In genomic region chr17:19736071-19736470, GRCh38 we compare ENCODE assay signal across 17 cellular contexts. TPM values are rescaled to one million over a fixed set of nuclear protein-coding genes. Genes with fewer than 3 reads are reported as not detected.
DNase-seq lines count a peak whose midpoint lies in the region; ATAC-seq and TF ChIP-seq lines count a peak whose summit lies in the region.
"Had no signal": no experiment of that assay in that cellular context is flagged by ENCODE, and none has a peak within 500 bp of the region (broad histone marks: within the 10 kb centered on the region; RNA-seq: fewer than 3 reads in every experiment).

No MANE protein-coding gene starts in this region.

- no peak overlapping the region for H3K4me3 Mint-ChIP-seq in WTC11
- H3K4me3 Mint-ChIP-seq in CD4-positive, alpha-beta T cell, result no peak overlapping the region
- H3K4me3 Mint-ChIP-seq: GM23338 had no signal

- H3K27me3 Mint-ChIP-seq in WTC11 (ENCODE audit: low read depth), result no peaks in the 10 kb centered on the region; the same call in 1 of the 2 replicates
- no peaks in the 10 kb centered on the region for H3K27me3 Mint-ChIP-seq in CD4-positive, alpha-beta T cell

- peak; percentile 10 for DNase-seq in left ventricle myocardium inferior
- DNase-seq in left ventricle myocardium superior, result no peak
- DNase-seq in WTC11 (ENCODE audit: low spot score), result no peak
- DNase-seq in osteoblast (ENCODE audit: insufficient read length, low spot score, missing footprints), result peak; percentile 34
- peak; percentile 57 for DNase-seq in upper lobe of right lung
- no peak for DNase-seq in CD4-positive, alpha-beta T cell
- no peak for DNase-seq in HT-29 (ENCODE audit: low spot score)
- DNase-seq: AML-193, DMS79, H7 had no signal

- H3K27me3 ChIP-seq in left ventricle myocardium inferior (ENCODE audit: low read depth) (no peaks in the 10 kb centered on the region), osteoblast (ENCODE audit: insufficient read depth, low read length) (no peaks in the 10 kb centered on the region), upper lobe of right lung (no peaks in the 10 kb centered on the region)
- no peaks in the 10 kb centered on the region for H3K27me3 ChIP-seq in CD4-positive, alpha-beta T cell (ENCODE audit: control insufficient read depth, insufficient read depth, low read length)
- H3K27me3 ChIP-seq: BLaER1 had no signal

- no peak overlapping the region for H2AFZ ChIP-seq in osteoblast (ENCODE audit: low read length)
- H2AFZ ChIP-seq: GM23338 had no signal

- H3K4me2 ChIP-seq in osteoblast (ENCODE audit: insufficient read depth, low read length), result no peak overlapping the region
- H3K4me2 ChIP-seq: BLaER1, GM23338 had no signal

- H3K4me1 ChIP-seq in left ventricle myocardium inferior, result no peaks in the 10 kb centered on the region
- H3K4me1 ChIP-seq in osteoblast (ENCODE audit: insufficient read depth, low read length), result no peaks in the 10 kb centered on the region
- no peaks in the 10 kb centered on the region for H3K4me1 ChIP-seq in upper lobe of right lung
- H3K4me1 ChIP-seq: BLaER1 had no signal

- CTCF ChIA-PET in WTC11 (lab: Charles Lee), result interaction anchor here (1.4 to 1.7 kb wide), 2 partner anchors 9 to 26 kb away, joined by 4 to 7 read pairs; no protein-coding TSS in a partner anchor
- CTCF ChIA-PET in CD4-positive, alpha-beta T cell (lab: Charles Lee), result interaction anchor here (1.7 kb wide), 1 partner anchor 9 kb away, joined by 4 read pairs; no protein-coding TSS in a partner anchor

- POLR2A ChIA-PET in WTC11 (lab: Charles Lee), result interaction anchor here (0.6 kb wide), 1 partner anchor 176 kb away, joined by 7 read pairs; no protein-coding TSS in a partner anchor
- POLR2A ChIA-PET in CD4-positive, alpha-beta T cell (lab: Charles Lee), result no interaction called here

- no peaks in the 10 kb centered on the region for H4K20me1 ChIP-seq in osteoblast (ENCODE audit: insufficient read depth, low read length)
- H4K20me1 ChIP-seq: BLaER1 had no signal

- TF ChIP-seq CTCF in left ventricle myocardium inferior (IDR thresholded peaks at IDR 0.05; ENCODE audit: borderline replicate concordance) (no peak), WTC11 (IDR thresholded peaks at IDR 0.05) (no peak), osteoblast (IDR thresholded peaks at IDR 0.05; ENCODE audit: extremely low read depth, low read depth, low read length) (no peak), upper lobe of right lung (IDR thresholded peaks at IDR 0.05) (no peak)
- TF ChIP-seq CTCF in CD4-positive, alpha-beta T cell (IDR thresholded peaks at IDR 0.05), result no peak

- 0 out of 2 replicates have a peak, but pooled peaks cover 3% of the 10 kb centered on the region for H3K4me1 Mint-ChIP-seq in WTC11
- H3K4me1 Mint-ChIP-seq in CD4-positive, alpha-beta T cell (ENCODE audit: low read depth), result no peaks in the 10 kb centered on the region
- H3K4me1 Mint-ChIP-seq: GM23338 had no signal

- H3K27ac ChIP-seq in left ventricle myocardium inferior (replicated peaks), result no peak overlapping the region
- H3K27ac ChIP-seq in osteoblast (ENCODE audit: low read depth, low read length), result no peak overlapping the region
- no peak overlapping the region for H3K27ac ChIP-seq in upper lobe of right lung
- no peak overlapping the region for H3K27ac ChIP-seq in CD4-positive, alpha-beta T cell (ENCODE audit: low read depth, low read length)
- H3K27ac ChIP-seq: 22Rv1, BLaER1 had no signal

- H3K36me3 ChIP-seq in left ventricle myocardium inferior (no peaks in the 10 kb centered on the region), osteoblast (ENCODE audit: insufficient read depth, low read length) (no peaks in the 10 kb centered on the region), upper lobe of right lung (no peaks in the 10 kb centered on the region)
- H3K36me3 ChIP-seq: BLaER1 had no signal

- H3K36me3 Mint-ChIP-seq in WTC11, result no peaks in the 10 kb centered on the region
- no peaks in the 10 kb centered on the region for H3K36me3 Mint-ChIP-seq in CD4-positive, alpha-beta T cell (ENCODE audit: low read depth)

- H3K27ac Mint-ChIP-seq in WTC11, result peak overlapping the region; percentile 2; the same call in 1 of the 2 replicates
- no peak overlapping the region for H3K27ac Mint-ChIP-seq in CD4-positive, alpha-beta T cell
- H3K27ac Mint-ChIP-seq: GM23338 had no signal

- no peaks in the 10 kb centered on the region for H3K79me2 ChIP-seq in osteoblast (ENCODE audit: insufficient read depth, low read length)

- no peak for ATAC-seq in left ventricle myocardium superior
- no peak for ATAC-seq in WTC11
- ATAC-seq in upper lobe of right lung, result no peak
- no peak for ATAC-seq in CD4-positive, alpha-beta T cell (ENCODE audit: poor library complexity)
- ATAC-seq in HG03175 (IDR thresholded peaks at IDR 0.05; ENCODE audit: unreplicated experiment), result no peak
- ATAC-seq: GM12878, GM23338 had no signal

- intact Hi-C loops in left ventricle myocardium inferior (cut with micrococcal nuclease), result no loop called here
- intact Hi-C loops in left ventricle myocardium superior (cut with micrococcal nuclease), result no loop called here
- intact Hi-C loops in upper lobe of right lung (cut with DNase I), result no loop called here
- intact Hi-C loops in CD4-positive, alpha-beta T cell (cut with DNase I, micrococcal nuclease), result no loop called here

- H3K9me3 ChIP-seq in left ventricle myocardium inferior (replicated peaks) (no peaks in the 10 kb centered on the region), osteoblast (ENCODE audit: low read depth, low read length) (no peaks in the 10 kb centered on the region), upper lobe of right lung (no peaks in the 10 kb centered on the region)
- H3K9me3 ChIP-seq in CD4-positive, alpha-beta T cell (ENCODE audit: control insufficient read depth, low read length), result no peaks in the 10 kb centered on the region
- H3K9me3 ChIP-seq: BLaER1 had no signal

- H3K9me3 Mint-ChIP-seq in WTC11, result no peaks in the 10 kb centered on the region
- no peaks in the 10 kb centered on the region for H3K9me3 Mint-ChIP-seq in CD4-positive, alpha-beta T cell
- H3K9me3 Mint-ChIP-seq: GM23338 had no signal

- H3K4me3 ChIP-seq in left ventricle myocardium inferior (no peak overlapping the region), osteoblast (ENCODE audit: insufficient read depth, low read length) (no peak overlapping the region), upper lobe of right lung (no peak overlapping the region)
- H3K4me3 ChIP-seq: BLaER1, GM12878, GM23338 had no signal

TF ChIP-seq in WTC11, 78 proteins besides CTCF, POLR2A, EP300 and RAD21 (continues in another document):
- no peak for TF ChIP-seq ZNF317 (CRISPR knock-in tag; IDR thresholded peaks at IDR 0.05; ENCODE audit: borderline replicate concordance, low read depth)
- TF ChIP-seq, protein P1, sequence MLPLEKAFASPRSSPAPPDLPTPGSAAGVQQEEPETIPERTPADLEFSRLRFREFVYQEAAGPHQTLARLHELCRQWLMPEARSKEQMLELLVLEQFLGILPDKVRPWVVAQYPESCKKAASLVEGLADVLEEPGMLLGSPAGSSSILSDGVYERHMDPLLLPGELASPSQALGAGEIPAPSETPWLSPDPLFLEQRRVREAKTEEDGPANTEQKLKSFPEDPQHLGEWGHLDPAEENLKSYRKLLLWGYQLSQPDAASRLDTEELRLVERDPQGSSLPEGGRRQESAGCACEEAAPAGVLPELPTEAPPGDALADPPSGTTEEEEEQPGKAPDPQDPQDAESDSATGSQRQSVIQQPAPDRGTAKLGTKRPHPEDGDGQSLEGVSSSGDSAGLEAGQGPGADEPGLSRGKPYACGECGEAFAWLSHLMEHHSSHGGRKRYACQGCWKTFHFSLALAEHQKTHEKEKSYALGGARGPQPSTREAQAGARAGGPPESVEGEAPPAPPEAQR (CRISPR knock-in tag; IDR thresholded peaks at IDR 0.05), result no peak
- no peak for TF ChIP-seq OVOL2 (CRISPR knock-in tag; IDR thresholded peaks at IDR 0.05; ENCODE audit: borderline replicate concordance)
- TF ChIP-seq, protein P2, sequence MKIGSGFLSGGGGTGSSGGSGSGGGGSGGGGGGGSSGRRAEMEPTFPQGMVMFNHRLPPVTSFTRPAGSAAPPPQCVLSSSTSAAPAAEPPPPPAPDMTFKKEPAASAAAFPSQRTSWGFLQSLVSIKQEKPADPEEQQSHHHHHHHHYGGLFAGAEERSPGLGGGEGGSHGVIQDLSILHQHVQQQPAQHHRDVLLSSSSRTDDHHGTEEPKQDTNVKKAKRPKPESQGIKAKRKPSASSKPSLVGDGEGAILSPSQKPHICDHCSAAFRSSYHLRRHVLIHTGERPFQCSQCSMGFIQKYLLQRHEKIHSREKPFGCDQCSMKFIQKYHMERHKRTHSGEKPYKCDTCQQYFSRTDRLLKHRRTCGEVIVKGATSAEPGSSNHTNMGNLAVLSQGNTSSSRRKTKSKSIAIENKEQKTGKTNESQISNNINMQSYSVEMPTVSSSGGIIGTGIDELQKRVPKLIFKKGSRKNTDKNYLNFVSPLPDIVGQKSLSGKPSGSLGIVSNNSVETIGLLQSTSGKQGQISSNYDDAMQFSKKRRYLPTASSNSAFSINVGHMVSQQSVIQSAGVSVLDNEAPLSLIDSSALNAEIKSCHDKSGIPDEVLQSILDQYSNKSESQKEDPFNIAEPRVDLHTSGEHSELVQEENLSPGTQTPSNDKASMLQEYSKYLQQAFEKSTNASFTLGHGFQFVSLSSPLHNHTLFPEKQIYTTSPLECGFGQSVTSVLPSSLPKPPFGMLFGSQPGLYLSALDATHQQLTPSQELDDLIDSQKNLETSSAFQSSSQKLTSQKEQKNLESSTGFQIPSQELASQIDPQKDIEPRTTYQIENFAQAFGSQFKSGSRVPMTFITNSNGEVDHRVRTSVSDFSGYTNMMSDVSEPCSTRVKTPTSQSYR (CRISPR knock-in tag; IDR thresholded peaks at IDR 0.05), result no peak
- no peak for TF ChIP-seq ETV6 (CRISPR knock-in tag; IDR thresholded peaks at IDR 0.05)
- no peak for TF ChIP-seq IRF2 (CRISPR knock-in tag; IDR thresholded peaks at IDR 0.05; ENCODE audit: borderline replicate concordance, low read depth)
- TF ChIP-seq ZNF121 (CRISPR knock-in tag; IDR thresholded peaks at IDR 0.05), result no peak

RNA-seq across cellular contexts. Expression of gene ALDH3A1, which starts 12.0 kb away (rescaled TPM):
- total RNA-seq in left ventricle myocardium inferior (not detected), left ventricle myocardium superior (not detected), WTC11 (2021) (0.35 to 1.1 TPM (median 0.53 TPM) in 3 replicates), osteoblast (under 0.01 TPM in 1 of 2 replicates, not detected in the other), upper lobe of right lung (10.5 TPM)
- total RNA-seq in CD4-positive, alpha-beta T cell, result not detected
- total RNA-seq in HT-29 (2014; rRNA removed; shearing (Covaris generic)), result 20.0 and 37.7 TPM in 2 replicates
- total RNA-seq: G401, GM12878 had no signal

RNA-seq across cellular contexts. Expression of gene SLC47A2, which starts 19.7 kb away (rescaled TPM):
- total RNA-seq in left ventricle myocardium inferior (not detected), left ventricle myocardium superior (not detected), WTC11 (2021) (not detected in 3 replicates), osteoblast (not detected in 2 replicates), upper lobe of right lung (not detected)
- not detected for total RNA-seq in CD4-positive, alpha-beta T cell
- 0.05 TPM in 1 of 2 replicates, not detected in the other for total RNA-seq in HT-29 (2014; rRNA removed; shearing (Covaris generic))
- total RNA-seq: G401, GM12878, GM23338, H7, HT1080 had no signal

Comparison
In these comparisons a context has a peak if more than half of its experiments do, and no peak if none do; other contexts are left out.
1. DNase-seq: peak in left ventricle myocardium inferior (single experiment), osteoblast (single experiment) and upper lobe of right lung (single experiment); none in left ventricle myocardium superior (single experiment), WTC11 (single experiment), CD4-positive, alpha-beta T cell (0 of 10) and HT-29 (single experiment).